ENCODE assay signal across 8 cellular contexts in the genomic region with DNA sequence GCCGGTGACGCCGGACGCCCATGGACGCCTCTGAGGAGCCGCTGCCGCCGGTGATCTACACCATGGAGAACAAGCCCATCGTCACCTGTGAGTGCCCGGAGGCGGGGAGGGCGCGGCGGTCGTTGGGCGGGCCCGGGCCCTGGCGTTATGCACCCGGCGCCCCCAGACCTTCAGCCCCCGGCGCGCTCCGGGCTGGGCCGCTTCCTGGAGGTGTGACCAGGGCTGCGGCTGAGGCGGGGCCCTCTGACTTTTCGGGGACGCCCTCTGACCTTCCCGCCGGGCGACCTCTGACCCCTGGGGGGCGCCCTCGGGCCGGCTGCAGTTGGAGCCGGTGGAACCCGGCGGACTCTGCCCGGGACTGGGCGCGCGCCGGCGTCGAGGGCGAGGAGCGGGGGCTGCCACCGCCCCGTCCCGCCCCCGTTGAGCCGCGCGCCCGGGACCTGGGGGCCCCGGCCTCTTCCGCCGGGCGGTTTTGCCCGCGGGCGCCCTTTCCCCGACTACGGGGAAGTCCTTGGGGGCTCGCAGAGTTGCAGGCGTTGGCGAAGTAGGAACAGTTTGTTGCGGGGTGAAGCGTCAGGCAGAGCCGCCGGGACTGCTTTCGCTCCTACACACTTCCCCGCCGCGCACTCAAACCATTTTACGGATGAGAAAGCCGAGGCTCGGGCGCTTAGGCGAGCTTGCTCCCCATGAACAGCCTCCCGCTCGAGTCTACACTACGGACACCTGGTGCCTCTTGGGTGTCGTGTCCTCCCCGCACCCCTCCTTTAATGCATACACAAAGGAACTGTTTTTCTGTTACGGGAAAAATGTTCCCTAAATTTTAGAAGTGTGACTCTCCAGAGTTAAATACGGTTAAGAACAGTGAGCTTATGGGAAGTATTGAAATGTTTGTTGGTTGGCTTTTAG.
DNase-seq lines count a peak whose midpoint lies in the region; ATAC-seq lines count a peak whose summit lies in the region.

No MANE protein-coding gene starts in this region.

- H3K9me3 Mint-ChIP-seq in effector memory CD8-positive, alpha-beta T cell: no peaks in the 10 kb centered on the region

- peak; percentile 79 for ATAC-seq in HG02885 (IDR thresholded peaks at IDR 0.05; ENCODE audit: poor library complexity, unreplicated experiment)
- ATAC-seq in effector memory CD8-positive, alpha-beta T cell (replicated peaks): peak; percentile 73

- peak overlapping the region; percentile 83 to 92 for H3K27ac Mint-ChIP-seq in effector memory CD8-positive, alpha-beta T cell

- H3K4me3 Mint-ChIP-seq in effector memory CD8-positive, alpha-beta T cell: peak overlapping the region; percentile 87 to 88

- no peaks in the 10 kb centered on the region for H3K27me3 Mint-ChIP-seq in effector memory CD8-positive, alpha-beta T cell

- peak; percentile 24 for DNase-seq in NCI-H2029 (lab: John Stamatoyannopoulos, UW)
- DNase-seq in NCI-H2029 treated with DMSO at 0.1 percent for 48 hours (lab: John Stamatoyannopoulos, UW): no peak
- DNase-seq in NCI-H2227 (lab: John Stamatoyannopoulos, UW; ENCODE audit: unreplicated experiment): peak; percentile 74
- peak; percentile 61 to 74 for DNase-seq in activated CD8-positive, alpha-beta memory T cell treated with anti-CD3 and anti-CD28 coated beads for 1 hour (ENCODE audit: extremely low read depth in 1 of 2, low read depth in 1 of 2)
- peak; percentile 76 to 79 (median 77) for DNase-seq in effector memory CD8-positive, alpha-beta T cell
- peak; percentile 40 for DNase-seq in midbrain (lab: John Stamatoyannopoulos, UW)
- DNase-seq in stimulated activated CD8-positive, alpha-beta memory T cell treated with anti-CD3 and anti-CD28 coated beads, Interleukin-2, amount 100 ng/mL, for 1 hour (ENCODE audit: low read depth in 2 of 2): peak; percentile 66 to 69

- H3K4me1 Mint-ChIP-seq in effector memory CD8-positive, alpha-beta T cell (ENCODE audit: low read depth in 2 of 2): peaks cover 41 to 48% of the 10 kb centered on the region in 2 donors

- H3K36me3 Mint-ChIP-seq in effector memory CD8-positive, alpha-beta T cell (ENCODE audit: insufficient read depth): peaks cover 23% of the 10 kb centered on the region
